In the genomic region with DNA sequence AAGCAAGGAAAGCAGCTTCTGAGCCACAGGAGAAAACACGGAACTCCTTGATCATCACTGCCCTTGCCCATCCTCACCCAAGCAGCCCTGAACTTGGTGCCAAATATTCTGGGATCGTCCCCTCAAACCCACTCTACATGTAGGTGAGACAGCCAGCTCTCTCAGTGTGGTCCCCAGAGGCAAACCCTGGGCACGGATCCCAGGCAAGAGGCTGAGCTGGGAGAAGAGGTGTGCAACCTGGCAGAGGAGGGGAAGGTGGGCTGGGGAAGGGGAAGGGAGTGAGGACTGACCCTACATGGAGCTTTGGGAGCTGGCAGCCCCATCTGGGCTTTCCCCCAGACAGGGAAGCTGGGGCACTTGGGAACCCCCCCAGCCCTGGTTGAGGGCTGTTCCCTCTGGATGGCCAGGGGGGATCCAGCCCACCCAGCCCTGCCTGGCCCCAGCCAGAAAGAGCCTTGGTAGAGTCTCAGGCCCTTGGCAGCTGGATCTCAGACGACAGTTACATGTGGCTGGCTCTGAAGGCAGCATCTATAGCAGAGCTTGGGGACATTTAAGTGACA, we compare ENCODE assay signal across 16 cellular contexts.
"Had no signal": no experiment of that assay in that cellular context is flagged by ENCODE, and none has a peak within 500 bp of the region (broad histone marks: within the 10 kb centered on the region; RNA-seq: fewer than 3 reads in every experiment).

No MANE protein-coding gene starts in this region.

- H3K36me3 Mint-ChIP-seq: stimulated activated naive B cell treated with anti-CD40 and anti-IgM and Interleukin-4, amounts not matched to agents 10 μg/mL and 1 μg/mL and 100 μg/mL, for 72 hours; T-cell had no signal

- H3K27me3 ChIP-seq: ascending aorta, pancreas had no signal

- H3K4me1 Mint-ChIP-seq: activated CD4-positive, alpha-beta T cell treated with anti-CD3 and anti-CD28 coated beads, Interleukin-2, amount 10 ng/mL, durations not matched to agents 24 days and 14 days; activated naive CD8-positive, alpha-beta T cell treated with anti-CD3 and anti-CD28 coated beads, Interleukin-2, amount 50 U/mL, for 24 hours; T-cell had no signal

- ATAC-seq: activated naive CD8-positive, alpha-beta T cell treated with anti-CD3 and anti-CD28 coated beads, Interleukin-2, amount 50 U/mL, for 24 hours; activated T-cell treated with anti-CD3 and anti-CD28 coated beads, Interleukin-2, amount 50 U/mL, for 72 hours; pancreas; T-cell had no signal

- DNase-seq: activated CD4-positive, alpha-beta T cell treated with anti-CD3 and anti-CD28 coated beads, Interleukin-2, amount 10 ng/mL, durations not matched to agents 24 days and 14 days; activated naive CD4-positive, alpha-beta T cell; activated naive CD8-positive, alpha-beta T cell treated with anti-CD3 and anti-CD28 coated beads, Interleukin-2, amount 50 U/mL, for 24 hours; activated T-cell treated with anti-CD3 and anti-CD28 coated beads, Interleukin-2, amount 50 U/mL, for 72 hours; effector CD4-positive, alpha-beta T cell; foreskin melanocyte; mammary epithelial cell; retina; small intestine; stimulated activated naive B cell treated with anti-CD40 and anti-IgM and Interleukin-4, amounts not matched to agents 10 μg/mL and 1 μg/mL and 100 μg/mL, for 72 hours; substantia nigra; T1000 had no signal

- H3K27ac Mint-ChIP-seq: activated CD4-positive, alpha-beta T cell treated with anti-CD3 and anti-CD28 coated beads, Interleukin-2, amount 10 ng/mL, durations not matched to agents 24 days and 14 days; activated naive CD8-positive, alpha-beta T cell treated with anti-CD3 and anti-CD28 coated beads, Interleukin-2, amount 50 U/mL, for 24 hours; activated T-cell treated with anti-CD3 and anti-CD28 coated beads, Interleukin-2, amount 50 U/mL, for 72 hours; stimulated activated naive B cell treated with anti-CD40 and anti-IgM and Interleukin-4, amounts not matched to agents 10 μg/mL and 1 μg/mL and 100 μg/mL, for 72 hours; T-cell had no signal

- H3K9me3 Mint-ChIP-seq: activated T-cell treated with anti-CD3 and anti-CD28 coated beads, Interleukin-2, amount 50 U/mL, for 72 hours; stimulated activated naive B cell treated with anti-CD40 and anti-IgM and Interleukin-4, amounts not matched to agents 10 μg/mL and 1 μg/mL and 100 μg/mL, for 72 hours had no signal

- H3K4me3 Mint-ChIP-seq: activated CD4-positive, alpha-beta T cell treated with anti-CD3 and anti-CD28 coated beads, Interleukin-2, amount 10 ng/mL, durations not matched to agents 24 days and 14 days; activated naive CD8-positive, alpha-beta T cell treated with anti-CD3 and anti-CD28 coated beads, Interleukin-2, amount 50 U/mL, for 24 hours; activated T-cell treated with anti-CD3 and anti-CD28 coated beads, Interleukin-2, amount 50 U/mL, for 72 hours; stimulated activated naive B cell treated with anti-CD40 and anti-IgM and Interleukin-4, amounts not matched to agents 10 μg/mL and 1 μg/mL and 100 μg/mL, for 72 hours; T-cell had no signal

- H3K27ac ChIP-seq: ascending aorta, pancreas, VCaP had no signal

- H3K4me1 ChIP-seq: ascending aorta had no signal

- H3K9me3 ChIP-seq: pancreas had no signal
